ENCODE assay signal across 8 cellular contexts in genomic region chr3:128133273-128133883, GRCh38. TPM values are rescaled to one million over a fixed set of nuclear protein-coding genes. Genes with fewer than 3 reads are reported as not detected.
A peak's percentile ranks its signal among the peaks of the same experiment; 100 is the strongest.
DNase-seq lines count a peak whose midpoint lies in the region; ATAC-seq and TF ChIP-seq lines count a peak whose summit lies in the region.

No MANE protein-coding gene starts in this region.

- no peak for ATAC-seq in HG02884 (IDR thresholded peaks at IDR 0.05; ENCODE audit: unreplicated experiment)

- DNase-seq in A172 (ENCODE audit: low spot score) (peak; percentile 54), NCI-H526 treated with DMSO at 0.1 percent for 48 hours (lab: John Stamatoyannopoulos, UW) (peak; percentile 22), glomerular visceral epithelial cell (ENCODE audit: extremely low spot score) (peak; percentile 61), Ammon's horn (ENCODE audit: low spot score) (no peak)
- DNase-seq in activated T-cell treated with anti-CD3 and anti-CD28 coated beads, Interleukin-2, amount 50 U/mL, for 48 hours, result peak; percentile 47 to 48
- DNase-seq in stimulated activated CD4-positive, alpha-beta T cell treated with anti-CD3 and anti-CD28 coated beads, Interleukin-1b, Interleukin-23, amount 100 ng/mL, for 48 hours, result peak; percentile 17

- peak; percentile 73 for TF ChIP-seq CTCF in GM12874 (IDR thresholded peaks at IDR 0.05; ENCODE audit: insufficient read depth, low read depth, low read length)

RNA-seq across cellular contexts. Expression of gene RUVBL1, which starts 9.8 kb away (rescaled TPM):
- total RNA-seq in A172 (2014; rRNA removed; shearing (Covaris generic)), result 169 and 205 TPM in 2 replicates

RNA-seq across cellular contexts. Expression of gene EEFSEC, which starts 19.9 kb away (rescaled TPM):
- total RNA-seq in A172 (2014; rRNA removed; shearing (Covaris generic)), result 3.5 and 4.1 TPM in 2 replicates
